Comparison of ENCODE assay signal across 7 cellular contexts in the genomic region with DNA sequence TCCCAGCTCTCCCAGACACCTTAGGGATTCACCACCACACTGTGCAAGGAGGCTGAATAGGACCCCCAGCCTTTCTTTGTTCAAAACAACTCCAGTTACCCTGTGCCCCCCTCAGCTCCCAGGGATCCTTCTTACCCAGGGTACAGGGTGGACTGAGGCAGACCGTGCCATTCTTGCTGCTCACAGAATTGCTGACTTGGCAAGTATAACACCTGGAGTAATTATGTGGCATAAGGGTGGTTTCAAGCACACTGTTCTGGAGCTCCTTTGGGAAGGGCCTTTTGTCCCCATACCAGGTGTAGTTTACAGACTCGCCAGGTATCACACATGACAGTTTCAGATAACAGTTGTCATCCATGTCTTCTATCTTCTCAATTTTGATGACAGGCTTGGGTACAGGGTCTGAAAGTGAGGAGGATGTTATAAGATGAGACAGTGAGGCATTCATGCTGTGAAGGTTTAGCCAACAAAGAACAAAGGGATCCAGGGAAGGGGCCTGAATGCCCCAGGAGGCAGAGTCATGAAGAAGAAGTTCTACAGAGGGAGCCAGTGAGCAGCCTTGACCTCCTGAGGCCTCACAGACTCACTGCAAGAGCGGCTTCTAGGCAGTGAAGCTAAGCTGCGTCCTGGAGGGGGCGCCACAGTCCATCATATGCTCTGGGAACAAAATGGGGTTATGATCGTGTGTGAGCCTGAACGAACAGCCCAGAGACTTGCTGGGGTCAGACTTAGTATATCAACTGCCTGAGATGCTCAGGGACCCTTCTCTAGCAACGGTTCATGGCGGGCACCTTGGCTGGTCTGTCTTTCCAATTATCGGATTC. TPM values are rescaled to one million over a fixed set of nuclear protein-coding genes. Genes with fewer than 3 reads are reported as not detected.
A peak's percentile ranks its signal among the peaks of the same experiment; 100 is the strongest.
DNase-seq lines count a peak whose midpoint lies in the region; ATAC-seq and TF ChIP-seq lines count a peak whose summit lies in the region.

No MANE protein-coding gene starts in this region.

- H3K79me1 ChIP-seq in trophoblast cell (ENCODE audit: low read length), result no peaks in the 10 kb centered on the region

- H3K4me3 ChIP-seq in fibroblast of villous mesenchyme (ENCODE audit: low read depth, low read length), result no peak overlapping the region
- H3K4me3 ChIP-seq in trophoblast cell (ENCODE audit: low read depth, low read length), result no peak overlapping the region
- H3K4me3 ChIP-seq in vagina, result no peak overlapping the region

- TF ChIP-seq CTCF in GM12873 (IDR thresholded peaks at IDR 0.05; ENCODE audit: insufficient read depth, low read depth, low read length, missing control alignments) (peak; percentile 96), fibroblast of villous mesenchyme (IDR thresholded peaks at IDR 0.05; ENCODE audit: insufficient read depth, low read depth, low read length) (peak; percentile 49), vagina (IDR thresholded peaks at IDR 0.05) (peak; percentile 26 to 49 (median 32))

- H2BK120ac ChIP-seq in trophoblast cell (ENCODE audit: insufficient read depth, low read length, poor library complexity), result no peak overlapping the region

- no peak for TF ChIP-seq POLR2A in vagina (IDR thresholded peaks at IDR 0.05)

- peak; percentile 55 for ATAC-seq in HG03135 (IDR thresholded peaks at IDR 0.05; ENCODE audit: unreplicated experiment)

- H3K9me3 ChIP-seq in trophoblast cell (ENCODE audit: insufficient read depth, low read depth, low read length) (peaks cover 2% of the 10 kb centered on the region), vagina (no peaks in the 10 kb centered on the region)

- no peak overlapping the region for H2AFZ ChIP-seq in trophoblast cell (ENCODE audit: insufficient read depth, low read length, poor library complexity)

- H3K27ac ChIP-seq in trophoblast cell (ENCODE audit: low read depth, low read length), result no peak overlapping the region
- no peak overlapping the region for H3K27ac ChIP-seq in vagina

- H3K4me1 ChIP-seq in trophoblast cell (ENCODE audit: control insufficient read depth in 1 of 2, insufficient read depth in 2 of 2, low read length in 2 of 2) (no peaks in the 10 kb centered on the region), vagina (no peaks in the 10 kb centered on the region)

- H3K36me3 ChIP-seq in trophoblast cell (ENCODE audit: control insufficient read depth in 1 of 2, insufficient read depth in 2 of 2, low read length in 2 of 2), result no peaks in the 10 kb centered on the region
- H3K36me3 ChIP-seq in vagina, result no peaks in the 10 kb centered on the region

- H3K14ac ChIP-seq in trophoblast cell (ENCODE audit: low read length), result no peak overlapping the region

- H3K9ac ChIP-seq in trophoblast cell (ENCODE audit: low read length), result no peak overlapping the region

- H3K27me3 ChIP-seq in trophoblast cell (ENCODE audit: insufficient read depth, low read length) (no peaks in the 10 kb centered on the region), vagina (no peaks in the 10 kb centered on the region)

- H3K23ac ChIP-seq in trophoblast cell (ENCODE audit: low read length), result no peak overlapping the region

- no CpG with 5 or more reads among the region's 10 CpGs for WGBS in trophoblast cell (ENCODE audit: extremely low coverage, insufficient coverage, insufficient read length)

- H4K12ac ChIP-seq in trophoblast cell (ENCODE audit: low read depth, low read length), result no peak overlapping the region

- H4K91ac ChIP-seq in trophoblast cell (ENCODE audit: low read depth, low read length), result peak overlapping the region; percentile 6

- H2AK5ac ChIP-seq in trophoblast cell (ENCODE audit: low read length), result no peak overlapping the region

- peak overlapping the region; percentile 12 for H2BK12ac ChIP-seq in trophoblast cell (ENCODE audit: low read length)

- no peak overlapping the region for H2BK5ac ChIP-seq in trophoblast cell (ENCODE audit: low read depth, low read length, poor library complexity)

- intact Hi-C loops in vagina (cut with DNase I), result no loop called here

- no peak overlapping the region for H3K18ac ChIP-seq in trophoblast cell (ENCODE audit: low read length)

- no peaks in the 10 kb centered on the region for H3K79me2 ChIP-seq in trophoblast cell (ENCODE audit: control insufficient read depth, insufficient read depth, low read length, poor library complexity)

- no peak overlapping the region for H3K4me2 ChIP-seq in trophoblast cell (ENCODE audit: low read length)

- peak; percentile 94 for DNase-seq in OCI-M1 (lab: John Stamatoyannopoulos, UW)
- DNase-seq in activated T-cell treated with anti-CD3 and anti-CD28 coated beads for 1 hour (ENCODE audit: low read depth), result peak; percentile 86
- peak; percentile 39 for DNase-seq in fibroblast of villous mesenchyme (ENCODE audit: low read depth)
- peak; percentile 69 to 82 for DNase-seq in trophoblast cell
- DNase-seq in vagina (ENCODE audit: extremely low spot score in 2 of 2), result no peak

- H4K8ac ChIP-seq in trophoblast cell (ENCODE audit: low read depth, low read length), result no peak overlapping the region

- H3K4ac ChIP-seq in trophoblast cell (ENCODE audit: low read depth, low read length), result no peak overlapping the region

RNA-seq across cellular contexts. Expression of a gene that starts 30.3 kb away (rescaled TPM):
- total RNA-seq in fibroblast of villous mesenchyme (not detected in 2 replicates), vagina (4.7 TPM)
- not detected in 2 replicates for polyA plus RNA-seq in trophoblast cell (2013)

RNA-seq across cellular contexts. Expression of a gene that starts 34.4 kb away (rescaled TPM):
- not detected in 2 replicates for total RNA-seq in fibroblast of villous mesenchyme
- 0.01 TPM in 1 of 2 replicates, not detected in the other for polyA plus RNA-seq in trophoblast cell (2013)
- 6.9 TPM for total RNA-seq in vagina

RNA-seq across cellular contexts. Expression of a gene that starts 57.8 kb away (rescaled TPM):
- not detected in 2 replicates for total RNA-seq in fibroblast of villous mesenchyme
- polyA plus RNA-seq in trophoblast cell (2013), result 0.12 and 0.15 TPM in 2 replicates
- total RNA-seq in vagina, result 2.2 TPM

Comparison
In these comparisons a context has a peak if more than half of its experiments do, and no peak if none do; other contexts are left out.
1. CTCF ChIP-seq: peak in every context shown above with its lines; median percentile 96 in GM12873; 49 in fibroblast of villous mesenchyme; 32 in vagina.
2. DNase-seq: peak in OCI-M1 (single experiment), activated T-cell treated with anti-CD3 and anti-CD28 coated beads for 1 hour (single experiment), fibroblast of villous mesenchyme (single experiment) and trophoblast cell (2 of 2); none in vagina (0 of 2).